In genomic region chr19:11881151-11881800, GRCh38 we compare ENCODE assay signal across 8 cellular contexts. TPM values are rescaled to one million over a fixed set of nuclear protein-coding genes. Genes with fewer than 3 reads are reported as not detected.
DNase-seq lines count a peak whose midpoint lies in the region; ATAC-seq, FAIRE-seq and TF ChIP-seq lines count a peak whose summit lies in the region.

No MANE protein-coding gene starts in this region.

- DNase-seq in CMK (ENCODE audit: low read depth) (peak; percentile 40), RCC 7860 (ENCODE audit: low spot score) (peak; percentile 37), fibroblast of villous mesenchyme (ENCODE audit: low read depth) (peak; percentile 52), osteoblast (ENCODE audit: insufficient read length, low spot score, missing footprints) (peak; percentile 90), upper lobe of right lung (peak; percentile 63)
- peak; percentile 22 to 30 for DNase-seq in activated T-helper 1 cell treated with anti-CD3 and anti-CD28 coated beads, Interleukin-2, amount 50 U/mL, for 16 hours (ENCODE audit: low read depth in 1 of 2, low spot score in 1 of 2)

- FAIRE-seq in RCC 7860 (lab: Jason Lieb, UNC), result no peak

- intact Hi-C loops in upper lobe of right lung (cut with DNase I), result no loop called here

- H4K20me1 ChIP-seq in osteoblast (ENCODE audit: insufficient read depth, low read length), result no peaks in the 10 kb centered on the region

- H2AFZ ChIP-seq in osteoblast (ENCODE audit: low read length), result no peak overlapping the region

- H3K9me3 ChIP-seq in osteoblast (ENCODE audit: low read depth, low read length) (no peaks in the 10 kb centered on the region), upper lobe of right lung (no peaks in the 10 kb centered on the region)

- no peaks in the 10 kb centered on the region for H3K27me3 ChIP-seq in osteoblast (ENCODE audit: insufficient read depth, low read length)
- H3K27me3 ChIP-seq in upper lobe of right lung, result no peaks in the 10 kb centered on the region

- H3K4me3 ChIP-seq in fibroblast of villous mesenchyme (ENCODE audit: low read depth, low read length) (no peak overlapping the region), osteoblast (ENCODE audit: insufficient read depth, low read length) (no peak overlapping the region), upper lobe of right lung (no peak overlapping the region)

- H3K27ac ChIP-seq in osteoblast (ENCODE audit: low read depth, low read length) (no peak overlapping the region), upper lobe of right lung (no peak overlapping the region)

- no peak for TF ChIP-seq EP300 in Ishikawa (IDR thresholded peaks at IDR 0.05; ENCODE audit: borderline replicate concordance)

- peak; percentile 83 for TF ChIP-seq RAD21 in Ishikawa (IDR thresholded peaks at IDR 0.05; ENCODE audit: low read depth)

- no peaks in the 10 kb centered on the region for H3K79me2 ChIP-seq in osteoblast (ENCODE audit: insufficient read depth, low read length)

- ATAC-seq in upper lobe of right lung, result peak; percentile 94
- no peak for ATAC-seq in GM18907 (IDR thresholded peaks at IDR 0.05; ENCODE audit: unreplicated experiment)

- peak overlapping the region; percentile 25 for H3K4me2 ChIP-seq in osteoblast (ENCODE audit: insufficient read depth, low read length)

- TF ChIP-seq CTCF in fibroblast of villous mesenchyme (IDR thresholded peaks at IDR 0.05; ENCODE audit: insufficient read depth, low read depth, low read length) (peak; percentile 85), osteoblast (IDR thresholded peaks at IDR 0.05; ENCODE audit: extremely low read depth, low read depth, low read length) (peak; percentile 66), upper lobe of right lung (IDR thresholded peaks at IDR 0.05) (peak; percentile 77)

- H3K4me1 ChIP-seq in osteoblast (ENCODE audit: insufficient read depth, low read length) (no peaks in the 10 kb centered on the region), upper lobe of right lung (no peaks in the 10 kb centered on the region)

- no peaks in the 10 kb centered on the region for H3K36me3 ChIP-seq in osteoblast (ENCODE audit: insufficient read depth, low read length)
- no peaks in the 10 kb centered on the region for H3K36me3 ChIP-seq in upper lobe of right lung

TF ChIP-seq in Ishikawa, 13 proteins besides CTCF, POLR2A, EP300 and RAD21:
- TF ChIP-seq TCF12 (IDR thresholded peaks at IDR 0.05; ENCODE audit: low read depth), result no peak
- TF ChIP-seq USF1 (IDR thresholded peaks at IDR 0.05), result no peak
- no peak for TF ChIP-seq CREB1 (IDR thresholded peaks at IDR 0.05; ENCODE audit: low read depth)
- no peak for TF ChIP-seq FOXM1 (IDR thresholded peaks at IDR 0.05; ENCODE audit: borderline replicate concordance, low read depth)
- TF ChIP-seq TEAD4 (IDR thresholded peaks at IDR 0.05), result no peak
- TF ChIP-seq, protein P1, sequence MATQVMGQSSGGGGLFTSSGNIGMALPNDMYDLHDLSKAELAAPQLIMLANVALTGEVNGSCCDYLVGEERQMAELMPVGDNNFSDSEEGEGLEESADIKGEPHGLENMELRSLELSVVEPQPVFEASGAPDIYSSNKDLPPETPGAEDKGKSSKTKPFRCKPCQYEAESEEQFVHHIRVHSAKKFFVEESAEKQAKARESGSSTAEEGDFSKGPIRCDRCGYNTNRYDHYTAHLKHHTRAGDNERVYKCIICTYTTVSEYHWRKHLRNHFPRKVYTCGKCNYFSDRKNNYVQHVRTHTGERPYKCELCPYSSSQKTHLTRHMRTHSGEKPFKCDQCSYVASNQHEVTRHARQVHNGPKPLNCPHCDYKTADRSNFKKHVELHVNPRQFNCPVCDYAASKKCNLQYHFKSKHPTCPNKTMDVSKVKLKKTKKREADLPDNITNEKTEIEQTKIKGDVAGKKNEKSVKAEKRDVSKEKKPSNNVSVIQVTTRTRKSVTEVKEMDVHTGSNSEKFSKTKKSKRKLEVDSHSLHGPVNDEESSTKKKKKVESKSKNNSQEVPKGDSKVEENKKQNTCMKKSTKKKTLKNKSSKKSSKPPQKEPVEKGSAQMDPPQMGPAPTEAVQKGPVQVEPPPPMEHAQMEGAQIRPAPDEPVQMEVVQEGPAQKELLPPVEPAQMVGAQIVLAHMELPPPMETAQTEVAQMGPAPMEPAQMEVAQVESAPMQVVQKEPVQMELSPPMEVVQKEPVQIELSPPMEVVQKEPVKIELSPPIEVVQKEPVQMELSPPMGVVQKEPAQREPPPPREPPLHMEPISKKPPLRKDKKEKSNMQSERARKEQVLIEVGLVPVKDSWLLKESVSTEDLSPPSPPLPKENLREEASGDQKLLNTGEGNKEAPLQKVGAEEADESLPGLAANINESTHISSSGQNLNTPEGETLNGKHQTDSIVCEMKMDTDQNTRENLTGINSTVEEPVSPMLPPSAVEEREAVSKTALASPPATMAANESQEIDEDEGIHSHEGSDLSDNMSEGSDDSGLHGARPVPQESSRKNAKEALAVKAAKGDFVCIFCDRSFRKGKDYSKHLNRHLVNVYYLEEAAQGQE (IDR thresholded peaks at IDR 0.05; ENCODE audit: low read depth), result no peak
- TF ChIP-seq YY1 (IDR thresholded peaks at IDR 0.05; ENCODE audit: low read depth), result no peak
- TF ChIP-seq ZBTB7A (IDR thresholded peaks at IDR 0.05; ENCODE audit: low read depth), result no peak
- TF ChIP-seq TAF1 (IDR thresholded peaks at IDR 0.05; ENCODE audit: low read depth), result no peak
- TF ChIP-seq, protein P2, sequence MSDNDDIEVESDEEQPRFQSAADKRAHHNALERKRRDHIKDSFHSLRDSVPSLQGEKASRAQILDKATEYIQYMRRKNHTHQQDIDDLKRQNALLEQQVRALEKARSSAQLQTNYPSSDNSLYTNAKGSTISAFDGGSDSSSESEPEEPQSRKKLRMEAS (IDR thresholded peaks at IDR 0.05), result no peak
- no peak for TF ChIP-seq EGR1 (IDR thresholded peaks at IDR 0.05)
- no peak for TF ChIP-seq NFIC (IDR thresholded peaks at IDR 0.05)
- TF ChIP-seq CEBPB (IDR thresholded peaks at IDR 0.05), result no peak

RNA-seq across cellular contexts. Expression of gene ZNF69, which starts 6.3 kb away (rescaled TPM):
- total RNA-seq in fibroblast of villous mesenchyme (8.1 and 12.1 TPM in 2 replicates), osteoblast (14.1 and 14.8 TPM in 2 replicates), upper lobe of right lung (12.2 TPM)

RNA-seq across cellular contexts. Expression of gene ZNF439, which starts 32.8 kb away (rescaled TPM):
- total RNA-seq in fibroblast of villous mesenchyme (2.6 and 4.3 TPM in 2 replicates), osteoblast (8.5 and 8.7 TPM in 2 replicates), upper lobe of right lung (9.4 TPM)

RNA-seq across cellular contexts. Expression of gene ZNF700, which starts 43.6 kb away (rescaled TPM):
- 6.9 and 7.7 TPM in 2 replicates for total RNA-seq in fibroblast of villous mesenchyme
- total RNA-seq in osteoblast, result 9.4 and 10.6 TPM in 2 replicates
- total RNA-seq in upper lobe of right lung, result 10.9 TPM

Comparison
In these comparisons a context has a peak if more than half of its experiments do, and no peak if none do; other contexts are left out.
1. DNase-seq: peak in every context shown above with its lines; median percentile 90 in osteoblast; 63 in upper lobe of right lung; 52 in fibroblast of villous mesenchyme; 40 in CMK; 37 in RCC 7860; 26 in activated T-helper 1 cell treated with anti-CD3 and anti-CD28 coated beads, Interleukin-2, amount 50 U/mL, for 16 hours.